Comparison of ENCODE assay signal across 20 cellular contexts in genomic region chr3:139529624-139530023, GRCh38. TPM values are rescaled to one million over a fixed set of nuclear protein-coding genes. Genes with fewer than 3 reads are reported as not detected.
"Had no signal": no experiment of that assay in that cellular context is flagged by ENCODE, and none has a peak within 500 bp of the region (broad histone marks: within the 10 kb centered on the region; RNA-seq: fewer than 3 reads in every experiment).

No MANE protein-coding gene starts in this region.

- DNase-seq: activated CD4-positive, alpha-beta T cell treated with anti-CD3 and anti-CD28 coated beads, Interleukin-2, amount 10 ng/mL, durations not matched to agents 24 days and 14 days; activated CD4-positive, CD25-positive, alpha-beta regulatory T cell; activated CD8-positive, alpha-beta memory T cell treated with anti-CD3 and anti-CD28 coated beads, Interleukin-2, amount 50 U/mL, for 4 hours; activated CD8-positive, alpha-beta T cell treated with anti-CD3 and anti-CD28 coated beads, Interleukin-2, amount 10 ng/mL, durations not matched to agents 7 days and 5 days; activated gamma-delta T cell treated with Interleukin-2 at 50 U/mL for 16 hours; activated naive CD8-positive, alpha-beta T cell treated with anti-CD3 and anti-CD28 coated beads for 36 hours; amygdala; central memory CD4-positive, alpha-beta T cell; colonic mucosa; right cardiac atrium; small intestine; stimulated activated CD4-positive, alpha-beta T cell treated with anti-CD3 and anti-CD28 coated beads, Interleukin-4, amount 100 ng/mL, for 4 hours; stimulated activated naive CD8-positive, alpha-beta T cell treated with anti-CD3 and anti-CD28 coated beads, Interleukin-15, Interleukin-2, amounts not matched to agents 100 U/mL and 50 U/mL, for 24 hours; T-helper 17 cell had no signal

- H3K4me1 ChIP-seq: colonic mucosa, prostate gland had no signal

- H3K9me3 ChIP-seq: body of pancreas, colonic mucosa, prostate gland had no signal

- H3K27me3 ChIP-seq: body of pancreas, colonic mucosa, hepatocyte had no signal

- H3K4me3 ChIP-seq: body of pancreas, colonic mucosa, hepatocyte, prostate gland had no signal

- H3K36me3 ChIP-seq: colonic mucosa, prostate gland had no signal

- ATAC-seq: activated CD8-positive, alpha-beta T cell treated with anti-CD3 and anti-CD28 coated beads, Interleukin-2, amount 10 ng/mL, durations not matched to agents 7 days and 5 days; body of pancreas; left lobe of liver; right cardiac atrium; stimulated activated naive CD8-positive, alpha-beta T cell treated with anti-CD3 and anti-CD28 coated beads, Interleukin-15, Interleukin-2, amounts not matched to agents 100 U/mL and 50 U/mL, for 24 hours; T-helper 17 cell had no signal

- H3K27ac ChIP-seq: colonic mucosa, hepatocyte, prostate gland had no signal

- H3K4me2 ChIP-seq: hepatocyte had no signal

RNA-seq across cellular contexts. Expression of gene RBP2, which starts 53.3 kb away (rescaled TPM):
- polyA plus RNA-seq: keratinocyte, neural cell, right cardiac atrium had no signal
